In the genomic region with DNA sequence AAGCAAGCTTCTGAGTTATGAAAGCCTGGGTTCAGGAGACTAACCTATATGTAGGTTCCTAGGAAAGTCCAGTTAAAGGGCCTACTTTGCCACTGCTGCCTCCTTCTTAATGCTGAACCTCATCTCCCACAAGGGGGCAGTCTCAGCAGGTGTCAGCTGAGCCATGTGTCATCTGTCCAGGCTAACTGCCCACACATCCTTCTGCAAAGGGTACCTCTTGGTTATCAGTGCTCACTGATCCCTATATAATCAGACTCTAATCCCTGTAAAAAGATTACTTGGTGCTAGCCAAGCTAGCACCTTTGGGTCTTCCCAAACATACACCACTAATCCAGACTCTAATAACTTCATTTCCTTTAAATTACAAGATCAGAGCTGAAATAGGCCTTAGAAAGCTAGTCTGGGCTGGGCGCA, we compare ENCODE assay signal across 8 cellular contexts. TPM values are rescaled to one million over a fixed set of nuclear protein-coding genes. Genes with fewer than 3 reads are reported as not detected.
DNase-seq lines count a peak whose midpoint lies in the region; ATAC-seq lines count a peak whose summit lies in the region.

No MANE protein-coding gene starts in this region.

- peak; percentile 78 for DNase-seq in COLO668 (lab: John Stamatoyannopoulos, UW; ENCODE audit: unreplicated experiment)
- DNase-seq in OCI-M1 (lab: John Stamatoyannopoulos, UW): peak; percentile 80
- DNase-seq in activated T-cell treated with anti-CD3 and anti-CD28 coated beads for 48 hours (ENCODE audit: low read depth): peak; percentile 46
- peak; percentile 41 for DNase-seq in fibroblast of gingiva (ENCODE audit: low read depth)
- DNase-seq in neuronal stem cell (ENCODE audit: low spot score): peak; percentile 54

- no peak overlapping the region for H3K9ac ChIP-seq in neuronal stem cell (ENCODE audit: low read depth, low read length, poor library complexity)

- H3K4ac ChIP-seq in neuronal stem cell (ENCODE audit: low read length): no peak overlapping the region

- peaks cover 60 to 94% of the 10 kb centered on the region in 2 donors for H3K36me3 ChIP-seq in neuronal stem cell (replicated peaks in 1 of 2; ENCODE audit: control insufficient read depth in 2 of 2, insufficient read depth in 2 of 2, low read length in 2 of 2)

- WGBS in neuronal stem cell (ENCODE audit: extremely low coverage in 2 of 2, insufficient read length in 2 of 2, insufficient replicate concordance in 1 of 2), 2 donors: no CpG with 5 or more reads among the region's 1 CpG

- H4K91ac ChIP-seq in neuronal stem cell (ENCODE audit: low read depth, low read length, poor library complexity): no peak overlapping the region

- no peak overlapping the region for H2BK120ac ChIP-seq in neuronal stem cell (ENCODE audit: low read depth, low read length)

- H2BK12ac ChIP-seq in neuronal stem cell (ENCODE audit: low read length): no peak overlapping the region

- H3K27ac ChIP-seq in neuronal stem cell (replicated peaks; ENCODE audit: low read length): no peak overlapping the region

- no peaks in the 10 kb centered on the region for H3K27me3 ChIP-seq in neuronal stem cell (ENCODE audit: control insufficient read depth in 3 of 3, insufficient read depth in 3 of 3, low read depth in 1 of 3, low read length in 3 of 3)

- no peaks in the 10 kb centered on the region for H3K9me3 ChIP-seq in neuronal stem cell (replicated peaks in 1 of 2; ENCODE audit: control insufficient read depth in 2 of 2, insufficient read depth in 1 of 2, low read depth in 1 of 2, low read length in 2 of 2)

- H2AFZ ChIP-seq in neuronal stem cell (ENCODE audit: low read length): no peak overlapping the region

- no peak overlapping the region for H3K18ac ChIP-seq in neuronal stem cell (ENCODE audit: low read length)

- no peak overlapping the region for H4K8ac ChIP-seq in neuronal stem cell (ENCODE audit: low read depth, low read length)

- no peak overlapping the region for H3K4me3 ChIP-seq in neuronal stem cell (ENCODE audit: low read length in 2 of 2)

- no peak overlapping the region for H3K14ac ChIP-seq in neuronal stem cell (ENCODE audit: low read length)

- H2BK5ac ChIP-seq in neuronal stem cell (ENCODE audit: low read length): no peak overlapping the region

- no peak overlapping the region for H2BK15ac ChIP-seq in neuronal stem cell (ENCODE audit: low read length)

- H3K79me1 ChIP-seq in neuronal stem cell (ENCODE audit: low read depth, low read length): peaks cover 7% of the 10 kb centered on the region

- no peak overlapping the region for H2AK5ac ChIP-seq in neuronal stem cell (ENCODE audit: low read depth, low read length)

- ATAC-seq in HG03520 (IDR thresholded peaks at IDR 0.05; ENCODE audit: unreplicated experiment) (peak; percentile 44), GM21515 (IDR thresholded peaks at IDR 0.05; ENCODE audit: unreplicated experiment) (no peak), GM21360 (IDR thresholded peaks at IDR 0.05; ENCODE audit: unreplicated experiment) (no peak)

- no peak overlapping the region for H3K23ac ChIP-seq in neuronal stem cell (ENCODE audit: low read depth, low read length, poor library complexity)

- no peaks in the 10 kb centered on the region for H3K4me1 ChIP-seq in neuronal stem cell (ENCODE audit: control insufficient read depth in 2 of 2, insufficient read depth in 1 of 2, low read depth in 1 of 2, low read length in 2 of 2)

- no peak overlapping the region for H3K4me2 ChIP-seq in neuronal stem cell (ENCODE audit: insufficient read depth, low read length, poor library complexity, severe bottlenecking)

RNA-seq across cellular contexts. Expression of a gene that starts 9.0 kb away (rescaled TPM):
- polyA plus RNA-seq in neuronal stem cell (2013, experiment 1 of 2): 459 TPM
- polyA plus RNA-seq in neuronal stem cell (2013, experiment 2 of 2): 467 TPM

RNA-seq across cellular contexts. Expression of a gene that starts 12.5 kb away (rescaled TPM):
- 7.8 TPM for polyA plus RNA-seq in neuronal stem cell (2013, experiment 1 of 2)
- polyA plus RNA-seq in neuronal stem cell (2013, experiment 2 of 2): 7.1 TPM

RNA-seq across cellular contexts. Expression of a gene that starts 12.8 kb away (rescaled TPM):
- polyA plus RNA-seq in neuronal stem cell (2013, experiment 1 of 2): 3.6 TPM
- 3.8 TPM for polyA plus RNA-seq in neuronal stem cell (2013, experiment 2 of 2)

RNA-seq across cellular contexts. Expression of a gene that starts 21.7 kb away (rescaled TPM):
- polyA plus RNA-seq in neuronal stem cell (2013, experiment 1 of 2): 6.2 TPM
- 5.9 TPM for polyA plus RNA-seq in neuronal stem cell (2013, experiment 2 of 2)

RNA-seq across cellular contexts. Expression of a gene that starts 38.0 kb away (rescaled TPM):
- 208 TPM for polyA plus RNA-seq in neuronal stem cell (2013, experiment 1 of 2)
- 213 TPM for polyA plus RNA-seq in neuronal stem cell (2013, experiment 2 of 2)
